ENCODE assay signal across 17 cellular contexts in the genomic region with DNA sequence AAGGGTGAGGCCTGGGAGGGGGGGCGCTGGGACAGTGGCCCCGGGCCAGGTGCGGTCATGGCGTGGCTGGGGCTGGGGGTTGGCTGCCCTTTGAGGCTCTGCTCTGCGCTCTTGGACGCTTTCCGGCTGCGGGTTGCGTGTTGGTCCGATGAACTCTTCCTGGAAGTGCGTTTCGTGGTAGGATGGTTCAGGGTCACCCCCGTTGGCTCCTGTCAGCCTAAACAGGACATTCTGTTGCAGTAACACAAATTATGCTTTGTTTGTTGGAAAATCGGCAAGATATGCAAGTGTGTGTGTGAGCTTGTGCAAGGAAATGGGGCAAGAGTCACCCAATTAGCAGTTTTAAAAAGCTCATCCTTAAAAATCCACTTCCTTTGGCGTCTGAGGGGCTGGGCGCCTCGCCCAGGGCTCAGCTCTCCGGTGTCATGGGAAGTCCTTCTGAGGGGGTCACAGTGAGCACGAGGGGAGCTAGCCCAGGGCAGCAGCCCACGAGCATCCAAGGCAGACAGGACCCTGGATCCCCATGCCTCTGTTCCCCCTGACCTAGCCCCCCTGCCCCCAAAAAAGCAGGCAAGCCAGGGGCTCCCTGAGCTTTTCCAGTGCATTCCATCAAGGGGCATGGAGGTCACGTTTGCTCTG. TPM values are rescaled to one million over a fixed set of nuclear protein-coding genes. Genes with fewer than 3 reads are reported as not detected.
A peak's percentile ranks its signal among the peaks of the same experiment; 100 is the strongest.
DNase-seq lines count a peak whose midpoint lies in the region; ATAC-seq, FAIRE-seq and TF ChIP-seq lines count a peak whose summit lies in the region.
"Had no signal": no experiment of that assay in that cellular context is flagged by ENCODE, and none has a peak within 500 bp of the region (broad histone marks: within the 10 kb centered on the region; RNA-seq: fewer than 3 reads in every experiment).

No MANE protein-coding gene starts in this region.

- DNase-seq in BE2C (peak; percentile 6), Peyer's patch (peak in 2 of 3 donors; percentile 48 to 55), heart left ventricle (peak in 3 of 5 donors; percentile 10 to 30 (median 22)), pancreas (peak in 4 of 6 donors; percentile 6 to 41 (median 20)), cortex of kidney (lab: John Stamatoyannopoulos, UW) (no peak), esophagus squamous epithelium (lab: John Stamatoyannopoulos, UW) (no peak)
- DNase-seq: activated CD8-positive, alpha-beta memory T cell treated with anti-CD3 and anti-CD28 coated beads, Interleukin-2, amount 50 U/mL, for 48 hours; NCI-H2029 treated with DMSO at 0.1 percent for 48 hours; NCI-H82; SIG-M5; stimulated activated CD4-positive, alpha-beta T cell treated with anti-CD3 and anti-CD28 coated beads, Interleukin-12 subunit alpha, Interleukin-12 subunit beta, amount 100 ng/mL, for 4 hours had no signal

- H3K27ac ChIP-seq in Peyer's patch = peak overlapping the region; percentile 32 to 73 (median 50)
- no peak overlapping the region for H3K27ac ChIP-seq in heart left ventricle
- H3K27ac ChIP-seq in pancreas = no peak overlapping the region
- peak overlapping the region in 1 of 4 donors; percentile 28 for H3K27ac ChIP-seq in esophagus squamous epithelium
- H3K27ac ChIP-seq: vagina, VCaP had no signal

- H3K27me3 ChIP-seq in BE2C = no peaks in the 10 kb centered on the region
- no peaks in the 10 kb centered on the region for H3K27me3 ChIP-seq in Peyer's patch
- peaks cover 0 to 6% (median 0%) of the 10 kb centered on the region in 9 donors for H3K27me3 ChIP-seq in heart left ventricle
- H3K27me3 ChIP-seq in pancreas = no peaks in the 10 kb centered on the region
- peaks cover 0 to 40% (median 3%) of the 10 kb centered on the region in 4 donors for H3K27me3 ChIP-seq in esophagus squamous epithelium
- H3K27me3 ChIP-seq: vagina had no signal

- TF ChIP-seq POLR2A in Peyer's patch (IDR thresholded peaks at IDR 0.05) (no peak), heart left ventricle (IDR thresholded peaks at IDR 0.05) (no peak), esophagus squamous epithelium (IDR thresholded peaks at IDR 0.05) (no peak)

- H3K4me3 ChIP-seq in BE2C (ENCODE audit: low read depth, low read length) (no peak overlapping the region), Peyer's patch (no peak overlapping the region), heart left ventricle (no peak overlapping the region), pancreas (no peak overlapping the region), esophagus squamous epithelium (no peak overlapping the region)
- H3K4me3 ChIP-seq: vagina had no signal

- H3K9me3 ChIP-seq in BE2C = no peaks in the 10 kb centered on the region
- no peaks in the 10 kb centered on the region for H3K9me3 ChIP-seq in Peyer's patch
- no peaks in the 10 kb centered on the region for H3K9me3 ChIP-seq in heart left ventricle
- no peaks in the 10 kb centered on the region for H3K9me3 ChIP-seq in pancreas
- no peaks in the 10 kb centered on the region for H3K9me3 ChIP-seq in esophagus squamous epithelium
- H3K9me3 ChIP-seq: vagina had no signal

- FAIRE-seq in pancreas (lab: Jason Lieb, UNC) = no peak

- H3K4me1 ChIP-seq in BE2C = peaks cover 13% of the 10 kb centered on the region
- peaks cover 0 to 11% (median 0%) of the 10 kb centered on the region in 4 donors for H3K4me1 ChIP-seq in Peyer's patch
- H3K4me1 ChIP-seq in heart left ventricle = peaks cover 0 to 18% (median 5%) of the 10 kb centered on the region in 12 donors
- no peaks in the 10 kb centered on the region for H3K4me1 ChIP-seq in pancreas
- peaks cover 0 to 25% (median 7%) of the 10 kb centered on the region in 3 donors for H3K4me1 ChIP-seq in esophagus squamous epithelium

- WGBS in heart left ventricle, 4 donors = 62 to 69% (median 66%) methylated on average over 18 to 21 of the region's 21 CpGs
- WGBS in pancreas, 2 donors = 60 to 69% methylated on average over 21 of the region's 21 CpGs
- 54 to 56% methylated on average over 13 to 19 of the region's 21 CpGs for WGBS in esophagus squamous epithelium, 2 donors

- intact Hi-C loops in heart left ventricle (cut with DNase I) = no loop called here
- intact Hi-C loops in pancreas (cut with DNase I) = no loop called here
- intact Hi-C loops in esophagus squamous epithelium (cut with DNase I) = no loop called here

- TF ChIP-seq CTCF in BE2C (IDR thresholded peaks at IDR 0.05; ENCODE audit: low read depth, low read length) = no peak
- no peak for TF ChIP-seq CTCF in Peyer's patch (IDR thresholded peaks at IDR 0.05)
- no peak for TF ChIP-seq CTCF in heart left ventricle (IDR thresholded peaks at IDR 0.05)
- no peak for TF ChIP-seq CTCF in pancreas (IDR thresholded peaks at IDR 0.05)
- TF ChIP-seq CTCF in esophagus squamous epithelium (IDR thresholded peaks at IDR 0.05) = no peak

- H3K36me3 ChIP-seq in BE2C (no peaks in the 10 kb centered on the region), Peyer's patch (no peaks in the 10 kb centered on the region), heart left ventricle (no peaks in the 10 kb centered on the region), pancreas (no peaks in the 10 kb centered on the region), esophagus squamous epithelium (no peaks in the 10 kb centered on the region)
- H3K36me3 ChIP-seq: vagina had no signal

- ATAC-seq in heart left ventricle (no peak), pancreas (peak in 2 of 4 donors; percentile 11 to 15), GM18870 (IDR thresholded peaks at IDR 0.05; ENCODE audit: unreplicated experiment) (no peak), HG03280 (IDR thresholded peaks at IDR 0.05; ENCODE audit: unreplicated experiment) (no peak)

RNA-seq across cellular contexts. Expression of a gene that starts 22.2 kb away (rescaled TPM):
- 32.9 TPM for polyA plus RNA-seq in BE2C (2012; ENCODE audit: insufficient read depth, insufficient read length, low read depth)
- total RNA-seq in Peyer's patch (not detected), heart left ventricle (100 to 1,000 TPM in 1 of 9 donors, 10 to 100 TPM in 5, not detected in 3; 17.3 to 178 (median 80.1) TPM), pancreas (10 to 100 TPM; 17.0 to 91.5 (median 64.8) TPM), esophagus squamous epithelium (not detected)
- polyA plus RNA-seq in heart left ventricle (not detected), pancreas (not detected)
- total RNA-seq: fibroblast of villous mesenchyme, myocyte, vagina had no signal

RNA-seq across cellular contexts. Expression of a gene that starts 50.7 kb away (rescaled TPM):
- 48.0 TPM for polyA plus RNA-seq in BE2C (2012; ENCODE audit: insufficient read depth, insufficient read length, low read depth)
- 10 to 100 TPM; 21.4 to 34.7 (median 24.2) TPM for total RNA-seq in Peyer's patch
- total RNA-seq in heart left ventricle = 10 to 100 TPM; 13.1 to 23.8 (median 17.2) TPM
- 10 to 100 TPM; 12.9 to 24.7 TPM for polyA plus RNA-seq in heart left ventricle
- 10 to 100 TPM; 14.0 to 20.2 (median 15.9) TPM for total RNA-seq in pancreas
- 10 to 100 TPM; 18.0 to 26.1 TPM for polyA plus RNA-seq in pancreas
- 10 to 100 TPM; 15.4 to 26.8 (median 23.1) TPM for total RNA-seq in esophagus squamous epithelium

Comparison
In these comparisons a context has a peak if more than half of its experiments do, and no peak if none do; other contexts are left out.
1. DNase-seq: peak in BE2C (single experiment), Peyer's patch (2 of 3), heart left ventricle (3 of 5) and pancreas (4 of 6); none in cortex of kidney (single experiment) and esophagus squamous epithelium (single experiment).
2. H3K27ac ChIP-seq: peak in Peyer's patch (4 of 4); none in heart left ventricle (0 of 12) and pancreas (0 of 4).